In genomic region chr14:60245316-60246177, GRCh38 we compare ENCODE assay signal across 1 cellular context.
TF ChIP-seq lines count a peak whose summit lies in the region.

No MANE protein-coding gene starts in this region.

TF ChIP-seq in K562, 482 proteins besides CTCF, POLR2A, EP300 and RAD21 (continued from another document):
- 0 out of 2 replicates have a peak, but pooled peaks have one; percentile 18 for TF ChIP-seq NCOR1 (IDR thresholded peaks at IDR 0.05)
